In the genomic region with DNA sequence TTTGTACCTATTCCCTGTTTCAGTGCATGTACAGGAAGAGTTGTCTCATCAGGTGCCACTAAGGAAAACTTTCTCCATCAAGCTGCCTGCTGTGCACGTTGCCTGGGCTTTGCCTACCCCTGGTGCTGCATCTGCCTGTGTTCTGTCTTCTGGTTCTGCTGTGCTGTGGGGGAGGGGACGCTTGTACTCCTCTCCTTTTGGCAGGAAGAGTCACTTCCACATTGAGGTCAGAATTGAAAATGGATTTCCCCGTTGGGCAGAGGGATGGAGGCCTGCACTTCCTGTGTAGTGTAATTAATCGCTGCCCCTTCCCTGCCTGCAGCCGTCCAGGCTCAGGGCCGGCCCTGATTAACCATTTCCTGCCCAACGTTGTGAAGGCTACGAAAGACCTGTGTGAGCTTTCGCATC, we compare ENCODE assay signal across 8 cellular contexts.
DNase-seq lines count a peak whose midpoint lies in the region; ATAC-seq and TF ChIP-seq lines count a peak whose summit lies in the region.

No MANE protein-coding gene starts in this region.

- H3K4me1 Mint-ChIP-seq in activated CD8-positive, alpha-beta T cell treated with anti-CD3 and anti-CD28 coated beads, Interleukin-2, amount 10 ng/mL, durations not matched to agents 7 days and 5 days (ENCODE audit: low read depth) = peaks cover 65% of the 10 kb centered on the region

- DNase-seq in activated naive CD4-positive, alpha-beta T cell treated with Interleukin-2 at 50 U/mL for 16 hours = peak; percentile 6
- no peak for DNase-seq in activated naive CD4-positive, alpha-beta T cell (lab: John Stamatoyannopoulos, UW)
- DNase-seq in KBM-7 (peak; percentile 76), islet precursor cell (peak; percentile 77), NCI-H524 treated with DMSO at 0.1 percent for 48 hours (lab: John Stamatoyannopoulos, UW) (no peak)
- peak; percentile 58 for DNase-seq in activated CD8-positive, alpha-beta T cell treated with anti-CD3 and anti-CD28 coated beads, Interleukin-2, amount 10 ng/mL, durations not matched to agents 7 days and 5 days

- H3K9me3 Mint-ChIP-seq in activated CD8-positive, alpha-beta T cell treated with anti-CD3 and anti-CD28 coated beads, Interleukin-2, amount 10 ng/mL, durations not matched to agents 7 days and 5 days (ENCODE audit: insufficient read depth) = no peaks in the 10 kb centered on the region

- CTCF ChIA-PET in activated CD8-positive, alpha-beta T cell treated with anti-CD3 and anti-CD28 coated beads, Interleukin-2, amount 10 ng/mL, durations not matched to agents 7 days and 5 days (lab: Charles Lee) = interaction anchor here (1.0 to 7.0 kb wide), 5 partner anchors 14 to 352 kb away, joined by 3 to 54 read pairs (median 7); no protein-coding TSS in a partner anchor

- no peak for ATAC-seq in activated CD8-positive, alpha-beta T cell treated with anti-CD3 and anti-CD28 coated beads, Interleukin-2, amount 10 ng/mL, durations not matched to agents 7 days and 5 days
- ATAC-seq in HG03354 (IDR thresholded peaks at IDR 0.05; ENCODE audit: poor library complexity, severe bottlenecking, unreplicated experiment) (no peak), GM18505 (IDR thresholded peaks at IDR 0.05; ENCODE audit: unreplicated experiment) (no peak)

- no peaks in the 10 kb centered on the region for H3K27me3 Mint-ChIP-seq in activated CD8-positive, alpha-beta T cell treated with anti-CD3 and anti-CD28 coated beads, Interleukin-2, amount 10 ng/mL, durations not matched to agents 7 days and 5 days (ENCODE audit: low read depth)

- TF ChIP-seq POLR2A in GM18505 (IDR thresholded peaks at IDR 0.05; ENCODE audit: borderline replicate concordance, extremely low read depth, insufficient read depth, insufficient read length) = no peak

- peak overlapping the region; percentile 9 for H3K4me3 Mint-ChIP-seq in activated CD8-positive, alpha-beta T cell treated with anti-CD3 and anti-CD28 coated beads, Interleukin-2, amount 10 ng/mL, durations not matched to agents 7 days and 5 days

- H3K27ac Mint-ChIP-seq in activated CD8-positive, alpha-beta T cell treated with anti-CD3 and anti-CD28 coated beads, Interleukin-2, amount 10 ng/mL, durations not matched to agents 7 days and 5 days = peak overlapping the region; percentile 72

- H3K36me3 Mint-ChIP-seq in activated CD8-positive, alpha-beta T cell treated with anti-CD3 and anti-CD28 coated beads, Interleukin-2, amount 10 ng/mL, durations not matched to agents 7 days and 5 days (ENCODE audit: low read depth) = peaks cover under 1% of the 10 kb centered on the region

- in situ Hi-C loops in KBM-7 (cut with MboI; ENCODE audit: low pct_unique_long_range_greater_than_20kb, low sequenced_read_pairs) = loop anchor here (25.0 kb wide), 1 partner anchor 533 kb away; no protein-coding TSS in a partner anchor

- POLR2A ChIA-PET in activated CD8-positive, alpha-beta T cell treated with anti-CD3 and anti-CD28 coated beads, Interleukin-2, amount 10 ng/mL, durations not matched to agents 7 days and 5 days (lab: Charles Lee) = interaction anchor here (0.9 to 2.6 kb wide), 2 partner anchors 13 to 211 kb away, joined by 5 to 11 read pairs; a partner anchor contains a TSS

Comparison
In these comparisons a context has a peak if more than half of its experiments do, and no peak if none do; other contexts are left out.
1. DNase-seq: peak in activated naive CD4-positive, alpha-beta T cell treated with Interleukin-2 at 50 U/mL for 16 hours (single experiment), KBM-7 (single experiment), activated CD8-positive, alpha-beta T cell treated with anti-CD3 and anti-CD28 coated beads, Interleukin-2, amount 10 ng/mL, durations not matched to agents 7 days and 5 days (single experiment) and islet precursor cell (single experiment); none in activated naive CD4-positive, alpha-beta T cell (0 of 4) and NCI-H524 treated with DMSO at 0.1 percent for 48 hours (single experiment).